ENCODE assay signal across 1 cellular context in genomic region chr9:113379094-113379828, GRCh38.
A peak's percentile ranks its signal among the peaks of the same experiment; 100 is the strongest.
TF ChIP-seq lines count a peak whose summit lies in the region.
"Not testable (repeated sequence)": the region's sequence is repeated elsewhere in the genome, so short reads cannot be mapped to it uniquely, and the experiment has no call there.

No MANE protein-coding gene starts in this region.

TF ChIP-seq in HepG2, 621 proteins besides CTCF, POLR2A, EP300 and RAD21 (continued from another document):
- TF ChIP-seq, protein P1, sequence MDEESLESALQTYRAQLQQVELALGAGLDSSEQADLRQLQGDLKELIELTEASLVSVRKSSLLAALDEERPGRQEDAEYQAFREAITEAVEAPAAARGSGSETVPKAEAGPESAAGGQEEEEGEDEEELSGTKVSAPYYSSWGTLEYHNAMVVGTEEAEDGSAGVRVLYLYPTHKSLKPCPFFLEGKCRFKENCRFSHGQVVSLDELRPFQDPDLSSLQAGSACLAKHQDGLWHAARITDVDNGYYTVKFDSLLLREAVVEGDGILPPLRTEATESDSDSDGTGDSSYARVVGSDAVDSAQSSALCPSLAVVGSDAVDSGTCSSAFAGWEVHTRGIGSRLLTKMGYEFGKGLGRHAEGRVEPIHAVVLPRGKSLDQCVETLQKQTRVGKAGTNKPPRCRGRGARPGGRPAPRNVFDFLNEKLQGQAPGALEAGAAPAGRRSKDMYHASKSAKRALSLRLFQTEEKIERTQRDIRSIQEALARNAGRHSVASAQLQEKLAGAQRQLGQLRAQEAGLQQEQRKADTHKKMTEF (CRISPR knock-in tag; IDR thresholded peaks at IDR 0.05), result peak; percentile 54; the same call in 1 of the 2 replicates
- peak; percentile 21; the same call in 1 of the 2 replicates for TF ChIP-seq CREM (IDR thresholded peaks at IDR 0.05)
- not testable (repeated sequence) for TF ChIP-seq CREM (CRISPR knock-in tag; IDR thresholded peaks at IDR 0.05)
- peak; percentile 7; the same call in 1 of the 2 replicates for TF ChIP-seq FOXA3 (CRISPR knock-in tag; IDR thresholded peaks at IDR 0.05)
- peak; percentile 23; the same call in 1 of the 2 replicates for TF ChIP-seq HOXA3 (CRISPR knock-in tag; IDR thresholded peaks at IDR 0.05)
- TF ChIP-seq ZNF687 (CRISPR knock-in tag; IDR thresholded peaks at IDR 0.05), result peak; percentile 77
- TF ChIP-seq ZNF609 (CRISPR knock-in tag; IDR thresholded peaks at IDR 0.05; ENCODE audit: borderline replicate concordance), result peak; percentile 41; the same call in 1 of the 2 replicates
- peak; percentile 47 for TF ChIP-seq ZFY (CRISPR knock-in tag; IDR thresholded peaks at IDR 0.05)
- 0 out of 2 replicates have a peak, but pooled peaks have one; percentile 10 for TF ChIP-seq ZNF230 (CRISPR knock-in tag; IDR thresholded peaks at IDR 0.05)
- TF ChIP-seq HNF4A (CRISPR knock-in tag; IDR thresholded peaks at IDR 0.05), result peak; percentile 6; the same call in 1 of the 2 replicates
